Comparison of ENCODE assay signal across 9 cellular contexts in genomic region chr1:11575553-11575952, GRCh38.
"Had no signal": no experiment of that assay in that cellular context is flagged by ENCODE, and none has a peak within 500 bp of the region (broad histone marks: within the 10 kb centered on the region; RNA-seq: fewer than 3 reads in every experiment).

No MANE protein-coding gene starts in this region.

- FAIRE-seq: H1, H54 had no signal

- DNase-seq: H9, HCEC 1CT, HFFc6, IMR-90, KBM-7 had no signal

- H3K4me2 ChIP-seq: GM23338 had no signal

- H3K27ac Mint-ChIP-seq: GM23338, H9, HFFc6 had no signal

- ATAC-seq: GM23338 had no signal

- H2AFZ ChIP-seq: GM23338 had no signal

- H3K27ac ChIP-seq: HL-60 had no signal

- H3K4me3 Mint-ChIP-seq: GM23338, H9, HFFc6 had no signal

- H3K4me3 ChIP-seq: GM23338 had no signal
